1 cellular context compared by ENCODE assay signal in the genomic region with DNA sequence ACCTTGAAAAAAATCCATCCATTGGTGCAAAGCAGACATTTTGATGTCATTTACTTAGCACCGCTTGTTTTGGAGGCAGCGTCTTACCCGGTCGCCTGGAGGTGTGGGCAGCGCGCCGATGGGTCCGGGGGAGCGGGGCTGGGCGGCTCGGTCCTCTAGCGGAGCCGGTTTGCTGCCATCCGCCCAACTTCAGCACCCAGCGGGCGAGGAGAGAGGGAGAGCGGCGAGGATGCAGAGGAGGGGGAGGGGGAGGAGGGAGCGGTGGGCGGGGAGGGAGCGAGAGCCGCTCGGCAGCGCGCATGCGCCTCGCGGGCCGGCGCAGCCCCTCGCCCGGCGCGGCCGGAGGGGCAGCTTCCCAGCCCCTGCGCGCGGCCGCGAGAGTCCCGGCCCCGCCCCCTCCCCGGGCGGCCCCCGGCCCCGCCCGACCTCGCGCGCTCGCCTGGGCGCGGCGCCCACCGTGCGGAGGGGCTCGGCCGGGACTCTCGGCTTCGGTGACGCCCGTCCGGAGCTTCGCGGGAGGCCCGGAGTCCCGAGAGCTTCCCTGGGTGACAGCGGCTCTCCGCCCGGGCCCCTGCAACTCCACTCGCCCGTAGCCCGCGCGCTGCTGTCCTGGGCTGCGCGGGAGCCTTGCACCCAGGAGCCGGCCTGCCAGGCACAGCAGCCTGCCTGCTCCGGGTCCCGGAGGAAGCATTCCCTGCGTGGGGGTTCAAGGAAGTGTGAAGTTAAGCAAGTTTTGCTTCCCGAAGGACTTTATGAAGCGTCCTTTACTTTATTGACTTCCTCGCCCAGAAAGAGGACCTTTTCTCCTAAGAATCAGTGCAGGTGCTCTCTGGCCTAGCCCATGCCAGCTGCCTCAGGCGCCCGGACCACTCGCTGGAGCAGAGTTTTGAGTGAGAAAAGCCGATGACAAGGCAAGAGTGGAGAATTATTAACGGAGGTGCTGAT.
A peak's percentile ranks its signal among the peaks of the same experiment; 100 is the strongest.
TF ChIP-seq lines count a peak whose summit lies in the region.

A gene with protein sequence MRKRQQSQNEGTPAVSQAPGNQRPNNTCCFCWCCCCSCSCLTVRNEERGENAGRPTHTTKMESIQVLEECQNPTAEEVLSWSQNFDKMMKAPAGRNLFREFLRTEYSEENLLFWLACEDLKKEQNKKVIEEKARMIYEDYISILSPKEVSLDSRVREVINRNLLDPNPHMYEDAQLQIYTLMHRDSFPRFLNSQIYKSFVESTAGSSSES (minus strand): TSS at position 246 of the 945 bp plus-strand sequence. CDS start 87,264 bp downstream, outside the sequence.

TF ChIP-seq in WTC11, 78 proteins besides CTCF, POLR2A, EP300 and RAD21 (continued from another document):
- TF ChIP-seq HMGXB4 (CRISPR knock-in tag; IDR thresholded peaks at IDR 0.05): peak; percentile 55; the same call in 1 of the 2 replicates
